ENCODE assay signal across 22 cellular contexts in the genomic region with DNA sequence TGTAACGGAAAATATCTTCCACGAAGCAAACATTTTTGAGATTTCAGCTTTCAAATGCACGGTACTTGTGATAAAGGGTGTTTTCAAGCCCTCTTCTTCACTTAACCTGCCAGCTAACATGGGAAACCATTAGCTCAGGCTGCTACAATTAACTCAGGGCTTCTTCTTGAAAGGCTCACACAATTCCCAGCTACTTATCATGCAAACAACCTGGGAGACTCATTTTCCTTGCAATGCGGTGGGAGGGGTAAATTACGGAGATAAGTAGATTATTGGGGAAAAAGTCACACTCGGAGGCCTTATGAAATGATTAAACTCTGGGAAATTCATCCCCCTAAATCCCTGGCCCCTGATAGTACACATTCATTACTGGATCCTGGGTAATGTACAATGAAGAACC.
DNase-seq lines count a peak whose midpoint lies in the region; ATAC-seq and TF ChIP-seq lines count a peak whose summit lies in the region.
"Had no signal": no experiment of that assay in that cellular context is flagged by ENCODE, and none has a peak within 500 bp of the region (broad histone marks: within the 10 kb centered on the region; RNA-seq: fewer than 3 reads in every experiment).

No MANE protein-coding gene starts in this region.

- H3K23ac ChIP-seq in mesendoderm (ENCODE audit: low read length), result no peak overlapping the region

- peak overlapping the region in 1 of 5 experiments; percentile 7 for H3K4me3 Mint-ChIP-seq in brain
- peak overlapping the region; percentile 34 for H3K4me3 Mint-ChIP-seq in type B pancreatic cell
- H3K4me3 Mint-ChIP-seq: CD14-positive monocyte, IgD-negative memory B cell had no signal

- H3K36me3 Mint-ChIP-seq in brain (no peaks in the 10 kb centered on the region), type B pancreatic cell (peaks cover 7% of the 10 kb centered on the region)

- peaks cover 11% of the 10 kb centered on the region for H3K4me1 ChIP-seq in mesendoderm (ENCODE audit: control insufficient read depth, low read depth, low read length)

- H2BK120ac ChIP-seq in mesendoderm (ENCODE audit: low read depth, low read length), result peak overlapping the region; percentile 28

- ATAC-seq in HG02852 (IDR thresholded peaks at IDR 0.05; ENCODE audit: unreplicated experiment), result no peak
- ATAC-seq: GM12878 had no signal

- H3K4me2 ChIP-seq in mesendoderm (ENCODE audit: low read length), result no peak overlapping the region

- DNase-seq in NCI-H82 (lab: John Stamatoyannopoulos, UW) (peak; percentile 32), NCI-H82 treated with DMSO at 0.1 percent for 48 hours (lab: John Stamatoyannopoulos, UW; ENCODE audit: unreplicated experiment) (no peak), mesendoderm (peak; percentile 82), type B pancreatic cell (ENCODE audit: extremely low spot score, unreplicated experiment) (no peak)
- no peak for DNase-seq in activated CD4-positive, CD25-positive, alpha-beta regulatory T cell treated with anti-CD3 and anti-CD28 coated beads, Interleukin-2, amount 50 U/mL, for 72 hours
- DNase-seq in activated CD4-positive, alpha-beta T cell treated with anti-CD3 and anti-CD28 coated beads for 1 hour, result no peak
- DNase-seq: 8988T, DMS 273 treated with DMSO at 0.1 percent for 48 hours, GM23248, Karpas-422, MG63, NCI-H1048, NCI-H1436 treated with DMSO at 0.1 percent for 48 hours, NCI-H2029 treated with DMSO at 0.1 percent for 48 hours, NCI-H748 treated with DMSO at 0.1 percent for 48 hours, SHP77 had no signal

- H3K27me3 ChIP-seq in mesendoderm (ENCODE audit: insufficient read depth, low read length, poor library complexity), result peaks cover 2% of the 10 kb centered on the region
- H3K27me3 ChIP-seq: MG63 had no signal

- no peak overlapping the region for H3K4me3 ChIP-seq in mesendoderm (ENCODE audit: low read length)
- H3K4me3 ChIP-seq: GM12878, GM23248, MG63, SK-N-MC had no signal

- no peaks in the 10 kb centered on the region for H3K36me3 ChIP-seq in mesendoderm (ENCODE audit: control insufficient read depth, insufficient read depth, low read length)
- H3K36me3 ChIP-seq: MG63 had no signal

- no peak overlapping the region for H4K5ac ChIP-seq in mesendoderm (ENCODE audit: low read length)

- no peaks in the 10 kb centered on the region for H3K9me3 Mint-ChIP-seq in brain
- peaks cover 10% of the 10 kb centered on the region for H3K9me3 Mint-ChIP-seq in type B pancreatic cell
- H3K9me3 Mint-ChIP-seq: CD14-positive monocyte, IgD-negative memory B cell had no signal

- H3K27me3 Mint-ChIP-seq in brain (no peaks in the 10 kb centered on the region), type B pancreatic cell (no peaks in the 10 kb centered on the region)
- H3K27me3 Mint-ChIP-seq: IgD-negative memory B cell had no signal

- H3K4me1 Mint-ChIP-seq in brain (peaks cover 37% of the 10 kb centered on the region), type B pancreatic cell (ENCODE audit: unreplicated experiment) (peaks cover 18% of the 10 kb centered on the region)
- H3K4me1 Mint-ChIP-seq: CD14-positive monocyte, IgD-negative memory B cell had no signal

- no CpG with 5 or more reads among the region's 6 CpGs for WGBS in mesendoderm (ENCODE audit: extremely low coverage, insufficient coverage, low lambda C conversion rate)

- no peak overlapping the region for H2AK5ac ChIP-seq in mesendoderm (ENCODE audit: low read length)

- H3K79me2 ChIP-seq in mesendoderm (ENCODE audit: control insufficient read depth, insufficient read depth, low read length), result no peaks in the 10 kb centered on the region

- H3K9ac ChIP-seq in mesendoderm (ENCODE audit: low read length), result no peak overlapping the region
- H3K9ac ChIP-seq: GM23248 had no signal

- H2BK5ac ChIP-seq in mesendoderm (ENCODE audit: low read length), result no peak overlapping the region

- H2BK15ac ChIP-seq in mesendoderm (replicated peaks; ENCODE audit: low read depth), result no peak overlapping the region

- TF ChIP-seq CTCF in brain (conservative IDR thresholded peaks at IDR 0.05) (no peak), type B pancreatic cell (conservative IDR thresholded peaks at IDR 0.05) (no peak)

- no peaks in the 10 kb centered on the region for H3K79me1 ChIP-seq in mesendoderm (ENCODE audit: low read length)

- H3K27ac Mint-ChIP-seq in brain (peak overlapping the region in 3 of 5 experiments; percentile 50 to 51 (median 51)), type B pancreatic cell (peak overlapping the region; percentile 68)
- H3K27ac Mint-ChIP-seq: CD14-positive monocyte, IgD-negative memory B cell had no signal

- H3K56ac ChIP-seq in mesendoderm (ENCODE audit: low read length), result no peak overlapping the region

- peak overlapping the region; percentile 23 for H3K27ac ChIP-seq in mesendoderm (ENCODE audit: low read depth, low read length)
- H3K27ac ChIP-seq: GM23248, SK-N-MC had no signal

- no peak overlapping the region for H4K8ac ChIP-seq in mesendoderm (ENCODE audit: low read depth, low read length)

- peak overlapping the region; percentile 60 for H3K18ac ChIP-seq in mesendoderm (ENCODE audit: low read length)

- H3K4ac ChIP-seq in mesendoderm (ENCODE audit: low read depth, low read length), result no peak overlapping the region

Comparison
In these comparisons a context has a peak if more than half of its experiments do, and no peak if none do; other contexts are left out.
1. DNase-seq: peak in NCI-H82 (single experiment) and mesendoderm (single experiment); none in NCI-H82 treated with DMSO at 0.1 percent for 48 hours (single experiment), type B pancreatic cell (single experiment), activated CD4-positive, CD25-positive, alpha-beta regulatory T cell treated with anti-CD3 and anti-CD28 coated beads, Interleukin-2, amount 50 U/mL, for 72 hours (single experiment) and activated CD4-positive, alpha-beta T cell treated with anti-CD3 and anti-CD28 coated beads for 1 hour (single experiment).